9 cellular contexts compared by ENCODE assay signal in the genomic region with DNA sequence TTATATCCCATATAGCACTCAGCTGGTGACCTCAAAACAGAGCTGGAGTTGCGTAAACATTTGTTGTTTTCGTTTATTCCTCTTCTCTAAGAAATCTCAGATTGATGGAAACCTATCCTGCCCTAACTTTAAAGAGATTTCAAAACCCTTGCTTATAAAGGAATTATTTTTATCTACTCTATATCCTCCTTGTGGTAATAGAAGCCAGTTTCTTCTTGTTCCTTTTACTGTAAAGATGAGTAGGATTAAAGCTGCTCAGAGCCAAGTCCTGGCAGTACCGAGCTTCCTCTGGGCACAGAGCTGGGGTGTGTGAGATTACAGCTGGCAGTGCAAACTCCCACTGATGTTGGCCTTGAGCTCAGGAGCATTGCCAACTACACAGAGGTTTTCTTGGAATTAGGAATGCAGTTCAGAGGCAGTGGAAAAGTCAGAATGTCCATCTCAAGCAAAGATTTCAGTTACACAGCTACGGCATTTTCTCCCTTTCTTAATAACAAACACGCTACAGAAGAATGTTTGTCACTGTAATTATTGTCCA. TPM values are rescaled to one million over a fixed set of nuclear protein-coding genes. Genes with fewer than 3 reads are reported as not detected.
DNase-seq lines count a peak whose midpoint lies in the region; TF ChIP-seq lines count a peak whose summit lies in the region.
"Had no signal": no experiment of that assay in that cellular context is flagged by ENCODE, and none has a peak within 500 bp of the region (broad histone marks: within the 10 kb centered on the region; RNA-seq: fewer than 3 reads in every experiment).

No MANE protein-coding gene starts in this region.

- H3K36me3 Mint-ChIP-seq in activated T-cell treated with anti-CD3 and anti-CD28 coated beads, Interleukin-2, amount 50 U/mL, for 24 hours (ENCODE audit: low read depth): peaks cover 57% of the 10 kb centered on the region

- TF ChIP-seq POLR2A in adrenal gland (IDR thresholded peaks at IDR 0.05) (peak in 1 of 2 donors; percentile 39), erythroblast (IDR thresholded peaks at IDR 0.05; ENCODE audit: low read length) (no peak)

- peak overlapping the region; percentile 87 for H3K4me3 Mint-ChIP-seq in activated T-cell treated with anti-CD3 and anti-CD28 coated beads, Interleukin-2, amount 50 U/mL, for 24 hours

- peak overlapping the region in 4 of 5 donors; percentile 31 to 98 (median 70) for H3K27ac ChIP-seq in adrenal gland
- peak overlapping the region; percentile 10 for H3K27ac ChIP-seq in temporal lobe (ENCODE audit: low read depth, low read length)

- intact Hi-C loops in adrenal gland (cut with DNase I): no loop called here

- no peak for DNase-seq in activated T-cell treated with anti-CD3 and anti-CD28 coated beads, Interleukin-2, amount 50 U/mL, for 24 hours
- no peak for DNase-seq in activated T-cell treated with anti-CD3 and anti-CD28 coated beads, Interleukin-2, amount 50 U/mL, for 48 hours
- DNase-seq in adrenal gland (peak; percentile 41 to 79 (median 73)), inferior parietal cortex (ENCODE audit: extremely low spot score) (peak; percentile 50), GM13977 (ENCODE audit: low spot score) (no peak), erythroblast (lab: John Stamatoyannopoulos, UW) (no peak)
- DNase-seq in stimulated activated naive CD4-positive, alpha-beta T cell treated with Interleukin-2 at 50 U/mL for 16 hours (lab: John Stamatoyannopoulos, UW): no peak
- DNase-seq: activated CD8-positive, alpha-beta memory T cell treated with anti-CD3 and anti-CD28 coated beads, Interleukin-2, amount 50 U/mL, for 48 hours had no signal

- H3K4me3 ChIP-seq in adrenal gland: peak overlapping the region in 1 of 4 donors; percentile 78

- peaks cover 46% of the 10 kb centered on the region for H3K4me1 Mint-ChIP-seq in activated T-cell treated with anti-CD3 and anti-CD28 coated beads, Interleukin-2, amount 50 U/mL, for 24 hours (ENCODE audit: low read depth)

- peak overlapping the region; percentile 91 for H3K27ac Mint-ChIP-seq in activated T-cell treated with anti-CD3 and anti-CD28 coated beads, Interleukin-2, amount 50 U/mL, for 24 hours

- peaks cover 14 to 24% of the 10 kb centered on the region in 2 donors for H3K4me1 ChIP-seq in adrenal gland (replicated peaks in 1 of 2)

- WGBS in adrenal gland, 4 donors: 21 to 36% (median 35%) methylated on average over 5 of the region's 5 CpGs

- in situ Hi-C loops in GM13977 (cut with MboI; ENCODE audit: low pct_unique_long_range_greater_than_20kb, low sequenced_read_pairs, unreplicated experiment): no loop called here

- no peak for TF ChIP-seq CTCF in adrenal gland (IDR thresholded peaks at IDR 0.05)
- no peak for TF ChIP-seq CTCF in GM13977 (IDR thresholded peaks at IDR 0.05; ENCODE audit: extremely low read depth, insufficient read depth, missing control alignments)

- no peaks in the 10 kb centered on the region for H3K9me3 Mint-ChIP-seq in activated T-cell treated with anti-CD3 and anti-CD28 coated beads, Interleukin-2, amount 50 U/mL, for 24 hours

- no peaks in the 10 kb centered on the region for H3K27me3 Mint-ChIP-seq in activated T-cell treated with anti-CD3 and anti-CD28 coated beads, Interleukin-2, amount 50 U/mL, for 24 hours

- H3K9me3 ChIP-seq in adrenal gland (replicated peaks in 1 of 3): no peaks in the 10 kb centered on the region

- H3K27me3 ChIP-seq in adrenal gland: no peaks in the 10 kb centered on the region

- peaks cover 0 to 30% of the 10 kb centered on the region in 2 donors for H3K36me3 ChIP-seq in adrenal gland (replicated peaks in 1 of 2)

RNA-seq across cellular contexts. Expression of a gene that starts 1.4 kb away (rescaled TPM):
- 10 to 100 TPM; 38.2 to 49.2 (median 41.8) TPM for total RNA-seq in adrenal gland
- polyA plus RNA-seq in adrenal gland: 10 to 100 TPM; 20.6 to 52.4 (median 24.3) TPM
- 29.7 TPM for total RNA-seq in temporal lobe

RNA-seq across cellular contexts. Expression of a gene that starts 1.7 kb away (rescaled TPM):
- 100 to 1,000 TPM; 215 to 452 (median 276) TPM for total RNA-seq in adrenal gland
- 100 to 1,000 TPM; 393 to 826 (median 646) TPM for polyA plus RNA-seq in adrenal gland
- 75.0 TPM for total RNA-seq in temporal lobe

RNA-seq across cellular contexts. Expression of a gene that starts 36.0 kb away (rescaled TPM):
- total RNA-seq in adrenal gland (100 to 1,000 TPM in 1 of 8 donors, 10 to 100 TPM in 7; 38.7 to 120 (median 52.3) TPM), temporal lobe (8.6 TPM)
- polyA plus RNA-seq in adrenal gland: 10 to 100 TPM; 46.7 to 88.8 (median 57.6) TPM

RNA-seq across cellular contexts. Expression of a gene that starts 39.3 kb away (rescaled TPM):
- total RNA-seq in adrenal gland (1 to 10 TPM in 7 of 8 donors, under 1 TPM in 1; 0.91 to 3.0 (median 1.7) TPM), temporal lobe (0.98 TPM)
- polyA plus RNA-seq in adrenal gland: 1 to 10 TPM in 2 of 3 donors, under 1 TPM in 1; 0.77 to 3.9 (median 2.1) TPM

Comparison
In these comparisons a context has a peak if more than half of its experiments do, and no peak if none do; other contexts are left out.
1. DNase-seq: peak in adrenal gland (7 of 7) and inferior parietal cortex (single experiment); none in activated T-cell treated with anti-CD3 and anti-CD28 coated beads, Interleukin-2, amount 50 U/mL, for 24 hours (single experiment), activated T-cell treated with anti-CD3 and anti-CD28 coated beads, Interleukin-2, amount 50 U/mL, for 48 hours (0 of 2), stimulated activated naive CD4-positive, alpha-beta T cell treated with Interleukin-2 at 50 U/mL for 16 hours (single experiment), GM13977 (single experiment) and erythroblast (0 of 2).